Comparison of ENCODE assay signal across 18 cellular contexts in genomic region chr4:6681191-6681590, GRCh38. TPM values are rescaled to one million over a fixed set of nuclear protein-coding genes. Genes with fewer than 3 reads are reported as not detected.
DNase-seq lines count a peak whose midpoint lies in the region; ATAC-seq, FAIRE-seq and TF ChIP-seq lines count a peak whose summit lies in the region.
"Had no signal": no experiment of that assay in that cellular context is flagged by ENCODE, and none has a peak within 500 bp of the region (broad histone marks: within the 10 kb centered on the region; RNA-seq: fewer than 3 reads in every experiment).

No MANE protein-coding gene starts in this region.

- no peak overlapping the region for H3K9ac ChIP-seq in keratinocyte (ENCODE audit: control insufficient read depth, extremely low read depth, insufficient read depth, low read length)

- H3K27ac ChIP-seq in Panc1 (ENCODE audit: low read length) (no peak overlapping the region), keratinocyte (ENCODE audit: control insufficient read depth, insufficient read depth, low read length) (no peak overlapping the region), ascending aorta (no peak overlapping the region)
- H3K27ac ChIP-seq: epithelial cell of prostate, heart left ventricle, prostate gland, tibial nerve had no signal

- H3K36me3 ChIP-seq in Panc1 (ENCODE audit: control insufficient read depth, insufficient read depth, low read length), result no peaks in the 10 kb centered on the region; the same call in 1 of the 2 replicates
- peaks cover under 1 to 3% of the 10 kb centered on the region in 2 experiments for H3K36me3 ChIP-seq in keratinocyte (ENCODE audit: control insufficient read depth in 2 of 2, extremely low read depth in 1 of 2, insufficient read depth in 2 of 2, low read length in 2 of 2)
- peaks cover 0 to 12% of the 10 kb centered on the region in 2 donors for H3K36me3 ChIP-seq in ascending aorta
- H3K36me3 ChIP-seq: prostate gland had no signal

- no peaks in the 10 kb centered on the region for H3K9me1 ChIP-seq in keratinocyte (ENCODE audit: control insufficient read depth, extremely low read depth, insufficient read depth, low read length)

- dilution Hi-C loops in keratinocyte (cut with MboI; ENCODE audit: extremely low pct_ligation_motif_present, low sequenced_read_pairs), result no loop called here

- peaks cover 2% of the 10 kb centered on the region for H3K4me1 ChIP-seq in Panc1 (ENCODE audit: control insufficient read depth, insufficient read depth, low read length)
- H3K4me1 ChIP-seq in keratinocyte (ENCODE audit: control insufficient read depth, extremely low read depth, insufficient read depth, low read length), result peaks cover 6% of the 10 kb centered on the region
- H3K4me1 ChIP-seq in ascending aorta, result peaks cover 2 to 11% of the 10 kb centered on the region in 2 donors

- POLR2A ChIA-PET in Panc1 (lab: Charles Lee), result no interaction called here

- no peak overlapping the region for H2AFZ ChIP-seq in keratinocyte (ENCODE audit: control insufficient read depth, low read length)

- CTCF ChIA-PET in Panc1 (lab: Charles Lee), result interaction anchor here (0.7 kb wide), 1 partner anchor 35 kb away, joined by 3 read pairs; the partner anchor contains the start of gene BLOC1S4

- intact Hi-C loops in Panc1 (cut with micrococcal nuclease; ENCODE audit: unreplicated experiment) (no loop called here), ascending aorta (cut with DNase I) (no loop called here), Right ventricle myocardium superior (cut with DNase I) (no loop called here)

- FAIRE-seq in keratinocyte (lab: Jason Lieb, UNC), result no peak
- FAIRE-seq: GM18507 had no signal

- H3K79me2 ChIP-seq in keratinocyte (ENCODE audit: control insufficient read depth, insufficient read depth, low read length), result peaks cover 9% of the 10 kb centered on the region

- H3K4me2 ChIP-seq in keratinocyte (ENCODE audit: control insufficient read depth, extremely low read depth, insufficient read depth, low read depth, low read length), result no peak overlapping the region

- DNase-seq in AG09309 (ENCODE audit: low read depth) (no peak), GM12864 (ENCODE audit: low read depth) (no peak), Panc1 (ENCODE audit: low read depth, low spot score) (no peak), keratinocyte (ENCODE audit: low read depth, low spot score) (no peak), ascending aorta (ENCODE audit: low spot score in 2 of 2) (no peak), Right ventricle myocardium superior (no peak), amniotic stem cell (lab: John Stamatoyannopoulos, UW) (no peak), GM03348 (ENCODE audit: low spot score) (no peak)
- DNase-seq: heart left ventricle, KG1, kidney glomerular epithelial cell, NCI-H1930, NCI-H774 had no signal

- TF ChIP-seq CTCF in AG09309 (IDR thresholded peaks at IDR 0.05; ENCODE audit: control insufficient read depth, insufficient read depth, low read depth, low read length, missing control alignments) (peak; percentile 20), GM12864 (IDR thresholded peaks at IDR 0.05; ENCODE audit: low read depth, low read length, missing control alignments) (peak; percentile 60), Panc1 (IDR thresholded peaks at IDR 0.05) (peak; percentile 75), keratinocyte (optimal IDR thresholded peaks at IDR 0.05 in 1 of 3, IDR thresholded peaks at IDR 0.05 in 1 of 3, conservative IDR thresholded peaks at IDR 0.05 in 1 of 3; ENCODE audit: extremely low read depth in 1 of 3, insufficient read depth in 2 of 3, low read length in 3 of 3) (peak in 2 of 3 experiments; percentile 20 to 55), ascending aorta (IDR thresholded peaks at IDR 0.05) (no peak)

- in situ Hi-C loops in Panc1 (cut with HindIII; ENCODE audit: low pct_unique_long_range_greater_than_20kb, low sequenced_read_pairs), result no loop called here

- H4K20me1 ChIP-seq in keratinocyte (ENCODE audit: control insufficient read depth, extremely low read depth, insufficient read depth, low read length), result no peaks in the 10 kb centered on the region

- H3K4me3 ChIP-seq in AG09309 (ENCODE audit: control insufficient read depth, low read depth, low read length), result no peak overlapping the region
- no peak overlapping the region for H3K4me3 ChIP-seq in GM12864 (ENCODE audit: low read depth, low read length)
- H3K4me3 ChIP-seq in Panc1 (ENCODE audit: low read depth in 2 of 2, low read length in 2 of 2), result no peak overlapping the region
- H3K4me3 ChIP-seq in keratinocyte (ENCODE audit: control insufficient read depth in 2 of 3, extremely low read depth in 1 of 3, insufficient read depth in 2 of 3, low read depth in 1 of 3, low read length in 3 of 3), result no peak overlapping the region
- no peak overlapping the region for H3K4me3 ChIP-seq in ascending aorta
- H3K4me3 ChIP-seq: heart left ventricle, prostate gland, tibial nerve had no signal

- BruUV-seq in Panc1 (replicated peaks; lab: Mats Ljungman, UMichigan), result no TSS peak

- no peaks in the 10 kb centered on the region for H3K27me3 ChIP-seq in Panc1 (ENCODE audit: control insufficient read depth, insufficient read depth, low read length)
- H3K27me3 ChIP-seq in keratinocyte (ENCODE audit: control insufficient read depth, extremely low read depth, insufficient read depth, low read length), result no peaks in the 10 kb centered on the region
- H3K27me3 ChIP-seq in ascending aorta, result no peaks in the 10 kb centered on the region
- H3K27me3 ChIP-seq: heart left ventricle, tibial nerve had no signal

- peak; percentile 54; the same call in 1 of the 2 replicates for ATAC-seq in Panc1
- ATAC-seq in Right ventricle myocardium superior (ENCODE audit: poor library complexity), result no peak
- ATAC-seq: activated CD4-positive, CD25-positive, alpha-beta regulatory T cell treated with anti-CD3 and anti-CD28 coated beads, Interleukin-2, amount 50 U/mL, for 24 hours had no signal

- H3K9me3 ChIP-seq in Panc1 (ENCODE audit: control insufficient read depth, insufficient read depth, low read depth, low read length), result no peaks in the 10 kb centered on the region
- H3K9me3 ChIP-seq in keratinocyte (ENCODE audit: control insufficient read depth, low read depth, low read length), result no peaks in the 10 kb centered on the region
- H3K9me3 ChIP-seq in ascending aorta, result no peaks in the 10 kb centered on the region
- H3K9me3 ChIP-seq: heart left ventricle, prostate gland, tibial nerve had no signal

RNA-seq across cellular contexts. Expression of gene S100P, which starts 12.5 kb away (rescaled TPM):
- total RNA-seq in Panc1 (2021; ENCODE audit: unreplicated experiment), result 2.3 TPM
- 0.88 TPM for polyA plus RNA-seq in Panc1 (2012; ENCODE audit: insufficient read length)
- 0.68 to 2.3 TPM (median 1.7 TPM) in 3 replicates for polyA plus RNA-seq in keratinocyte
- 42.7 TPM for polyA plus RNA-seq in keratinocyte (2011; ENCODE audit: low read depth)
- polyA plus RNA-seq in keratinocyte (2011; cell fraction: cytosol; rRNA removed), result 0.94 and 5.6 TPM in 2 replicates
- polyA plus RNA-seq in keratinocyte (2011; cell fraction: nucleus; rRNA removed), result 0.95 and 3.4 TPM in 2 replicates
- 2.4 and 565 TPM in 2 replicates for polyA plus RNA-seq in keratinocyte (2012; ENCODE audit: low replicate concordance)
- 0.26 to 3.4 TPM (median 0.49 TPM) in 3 replicates for polyA minus RNA-seq in keratinocyte
- polyA minus RNA-seq in keratinocyte (2011; cell fraction: cytosol; rRNA and poly(A)+ RNA removed), result 29.9 TPM
- polyA minus RNA-seq in keratinocyte (2011; cell fraction: nucleus; rRNA and poly(A)+ RNA removed), result 9.8 and 12.6 TPM in 2 replicates
- total RNA-seq in ascending aorta, result not detected
- not detected for total RNA-seq in Right ventricle myocardium superior
- total RNA-seq: tibial nerve had no signal

RNA-seq across cellular contexts. Expression of gene MRFAP1L1, which starts 28.5 kb away (rescaled TPM):
- total RNA-seq in Panc1 (2021; ENCODE audit: unreplicated experiment) (29.5 TPM), ascending aorta (34.1 TPM), Right ventricle myocardium superior (39.7 TPM)
- 25.8 TPM for polyA plus RNA-seq in Panc1 (2012; ENCODE audit: insufficient read length)
- 47.6 to 77.9 TPM (median 50.7 TPM) in 3 replicates for polyA plus RNA-seq in keratinocyte
- polyA plus RNA-seq in keratinocyte (2011; ENCODE audit: low read depth), result 45.2 TPM
- polyA plus RNA-seq in keratinocyte (2011; cell fraction: cytosol; rRNA removed), result 53.6 and 54.4 TPM in 2 replicates
- 46.9 and 79.1 TPM in 2 replicates for polyA plus RNA-seq in keratinocyte (2011; cell fraction: nucleus; rRNA removed)
- 42.9 and 49.5 TPM in 2 replicates for polyA plus RNA-seq in keratinocyte (2012; ENCODE audit: low replicate concordance)
- polyA minus RNA-seq in keratinocyte, result 8.9 to 15.7 TPM (median 9.1 TPM) in 3 replicates
- polyA minus RNA-seq in keratinocyte (2011; cell fraction: cytosol; rRNA and poly(A)+ RNA removed), result 18.4 TPM
- polyA minus RNA-seq in keratinocyte (2011; cell fraction: nucleus; rRNA and poly(A)+ RNA removed), result 9.8 and 14.8 TPM in 2 replicates

RNA-seq across cellular contexts. Expression of gene BLOC1S4, which starts 34.8 kb away (rescaled TPM):
- 10.7 TPM for total RNA-seq in Panc1 (2021; ENCODE audit: unreplicated experiment)
- 15.2 TPM for polyA plus RNA-seq in Panc1 (2012; ENCODE audit: insufficient read length)
- polyA plus RNA-seq in keratinocyte, result 11.2 to 13.6 TPM (median 11.7 TPM) in 3 replicates
- polyA plus RNA-seq in keratinocyte (2011; ENCODE audit: low read depth), result 4.5 TPM
- 10.5 and 12.0 TPM in 2 replicates for polyA plus RNA-seq in keratinocyte (2011; cell fraction: cytosol; rRNA removed)
- polyA plus RNA-seq in keratinocyte (2011; cell fraction: nucleus; rRNA removed), result 11.2 and 12.2 TPM in 2 replicates
- 7.1 and 12.2 TPM in 2 replicates for polyA plus RNA-seq in keratinocyte (2012; ENCODE audit: low replicate concordance)
- polyA minus RNA-seq in keratinocyte, result 2.7 to 3.8 TPM (median 3.1 TPM) in 3 replicates
- polyA minus RNA-seq in keratinocyte (2011; cell fraction: cytosol; rRNA and poly(A)+ RNA removed), result 17.8 TPM
- polyA minus RNA-seq in keratinocyte (2011; cell fraction: nucleus; rRNA and poly(A)+ RNA removed), result 3.9 and 4.3 TPM in 2 replicates
- 37.5 TPM for total RNA-seq in ascending aorta
- total RNA-seq in Right ventricle myocardium superior, result 6.0 TPM

RNA-seq across cellular contexts. Expression of gene MRFAP1, which starts 40.7 kb away (rescaled TPM):
- total RNA-seq in Panc1 (2021; ENCODE audit: unreplicated experiment), result 212 TPM
- polyA plus RNA-seq in Panc1 (2012; ENCODE audit: insufficient read length), result 386 TPM
- 121 to 275 TPM (median 224 TPM) in 3 replicates for polyA plus RNA-seq in keratinocyte
- 328 TPM for polyA plus RNA-seq in keratinocyte (2011; ENCODE audit: low read depth)
- 191 and 208 TPM in 2 replicates for polyA plus RNA-seq in keratinocyte (2011; cell fraction: cytosol; rRNA removed)
- polyA plus RNA-seq in keratinocyte (2011; cell fraction: nucleus; rRNA removed), result 109 and 121 TPM in 2 replicates
- 208 and 319 TPM in 2 replicates for polyA plus RNA-seq in keratinocyte (2012; ENCODE audit: low replicate concordance)
- polyA minus RNA-seq in keratinocyte, result 22.1 to 50.5 TPM (median 33.4 TPM) in 3 replicates
- 54.9 TPM for polyA minus RNA-seq in keratinocyte (2011; cell fraction: cytosol; rRNA and poly(A)+ RNA removed)
- polyA minus RNA-seq in keratinocyte (2011; cell fraction: nucleus; rRNA and poly(A)+ RNA removed), result 21.4 and 36.4 TPM in 2 replicates
- total RNA-seq in ascending aorta, result 109 TPM
- total RNA-seq in Right ventricle myocardium superior, result 219 TPM

Comparison
In these comparisons a context has a peak if more than half of its experiments do, and no peak if none do; other contexts are left out.
1. CTCF ChIP-seq: peak in AG09309 (single experiment), GM12864 (single experiment), Panc1 (single experiment) and keratinocyte (2 of 3); none in ascending aorta (0 of 3).